28 cellular contexts compared by ENCODE assay signal in the genomic region with DNA sequence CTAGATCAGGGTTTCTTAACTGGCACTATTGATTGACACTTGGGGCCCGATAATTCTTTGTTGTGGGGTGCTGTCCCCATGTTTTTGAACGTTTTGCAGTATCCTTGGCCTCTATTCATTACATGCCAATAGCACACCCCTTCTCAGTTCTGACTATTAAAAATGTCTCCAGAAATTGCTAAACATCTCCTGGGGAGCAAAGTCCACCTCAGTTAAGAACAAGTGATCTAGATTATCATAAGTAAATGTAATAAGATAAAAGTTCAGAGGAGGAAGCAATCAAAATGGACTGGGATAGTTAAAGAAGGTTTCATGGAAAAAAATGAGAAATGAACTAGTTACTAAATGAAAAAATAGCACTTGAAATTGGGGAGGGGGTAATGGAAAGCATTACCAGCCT.
"Had no signal": no experiment of that assay in that cellular context is flagged by ENCODE, and none has a peak within 500 bp of the region (broad histone marks: within the 10 kb centered on the region; RNA-seq: fewer than 3 reads in every experiment).

No MANE protein-coding gene starts in this region.

- FAIRE-seq: colon, endometrium, endothelial cell of umbilical vein, frontal cortex had no signal

- H3K27me3 ChIP-seq: colonic mucosa, esophagus muscularis mucosa, foreskin keratinocyte, gastrocnemius medialis had no signal

- H3K36me3 ChIP-seq: colonic mucosa, esophagus muscularis mucosa, esophagus squamous epithelium, gastrocnemius medialis, gastroesophageal sphincter, heart left ventricle, heart right ventricle had no signal

- H3K4me1 ChIP-seq: colonic mucosa, esophagus muscularis mucosa, esophagus squamous epithelium, foreskin keratinocyte, gastrocnemius medialis, gastroesophageal sphincter, heart left ventricle, heart right ventricle had no signal

- DNase-seq: colonic mucosa; cortex of kidney; dermis blood vessel endothelial cell; dorsolateral prefrontal cortex; effector CD4-positive, alpha-beta T cell; effector CD8-positive, alpha-beta T cell; effector memory CD4-positive, alpha-beta T cell; effector memory CD8-positive, alpha-beta T cell; endodermal cell; erythroblast; esophagus squamous epithelium; foreskin fibroblast; foreskin keratinocyte; foreskin melanocyte; gastrocnemius medialis; glutamatergic neuron; head of caudate nucleus; heart left ventricle; heart right ventricle had no signal

- H3K4me3 ChIP-seq: colonic mucosa, coronary artery, dorsolateral prefrontal cortex, esophagus muscularis mucosa, esophagus squamous epithelium, gastrocnemius medialis, gastroesophageal sphincter, heart left ventricle, heart right ventricle had no signal

- H3K27ac ChIP-seq: colonic mucosa, coronary artery, dorsolateral prefrontal cortex, epithelial cell of prostate, esophagus muscularis mucosa, esophagus squamous epithelium, foreskin keratinocyte, gastrocnemius medialis, gastroesophageal sphincter, heart left ventricle, heart right ventricle had no signal

- ATAC-seq: effector memory CD8-positive, alpha-beta T cell; esophagus mucosa; foreskin keratinocyte; gastrocnemius medialis; gastroesophageal sphincter; heart left ventricle; heart right ventricle had no signal

- H3K9me3 ChIP-seq: colonic mucosa, esophagus muscularis mucosa, esophagus squamous epithelium, gastrocnemius medialis, gastroesophageal sphincter, heart left ventricle, heart right ventricle had no signal
